28 cellular contexts compared by ENCODE assay signal in genomic region chr10:21946946-21947345, GRCh38.
"Had no signal": no experiment of that assay in that cellular context is flagged by ENCODE, and none has a peak within 500 bp of the region (broad histone marks: within the 10 kb centered on the region; RNA-seq: fewer than 3 reads in every experiment).

No MANE protein-coding gene starts in this region.

- FAIRE-seq: endometrium, endothelial cell of umbilical vein, frontal cortex had no signal

- DNase-seq: colonic mucosa; cortex of kidney; dermis blood vessel endothelial cell; dorsolateral prefrontal cortex; effector CD4-positive, alpha-beta T cell; effector CD8-positive, alpha-beta T cell; effector memory CD4-positive, alpha-beta T cell; effector memory CD8-positive, alpha-beta T cell; endodermal cell; erythroblast; esophagus squamous epithelium; foreskin fibroblast; foreskin keratinocyte; foreskin melanocyte; gastrocnemius medialis; glutamatergic neuron; head of caudate nucleus; heart left ventricle; heart right ventricle had no signal

- H3K4me1 ChIP-seq: colonic mucosa, foreskin keratinocyte had no signal

- H3K4me3 ChIP-seq: colonic mucosa, coronary artery, dorsolateral prefrontal cortex, esophagus muscularis mucosa, esophagus squamous epithelium, gastrocnemius medialis, gastroesophageal sphincter, heart left ventricle, heart right ventricle, hepatocyte had no signal

- H2AFZ ChIP-seq: hepatocyte had no signal

- H3K4me2 ChIP-seq: hepatocyte had no signal

- ATAC-seq: effector memory CD8-positive, alpha-beta T cell; esophagus mucosa; foreskin keratinocyte; gastrocnemius medialis; gastroesophageal sphincter; heart left ventricle; heart right ventricle had no signal

- H3K36me3 ChIP-seq: colonic mucosa, esophagus muscularis mucosa, esophagus squamous epithelium, gastrocnemius medialis, gastroesophageal sphincter, heart left ventricle, heart right ventricle had no signal

- H3K9me3 ChIP-seq: colonic mucosa, esophagus muscularis mucosa, esophagus squamous epithelium, gastrocnemius medialis, gastroesophageal sphincter, heart left ventricle, heart right ventricle had no signal

- H3K27me3 ChIP-seq: colonic mucosa, dorsolateral prefrontal cortex, esophagus muscularis mucosa, esophagus squamous epithelium, foreskin keratinocyte, gastrocnemius medialis, gastroesophageal sphincter, heart left ventricle, heart right ventricle, hepatocyte had no signal

- H3K27ac ChIP-seq: colonic mucosa, coronary artery, dorsolateral prefrontal cortex, epithelial cell of prostate, esophagus muscularis mucosa, esophagus squamous epithelium, foreskin keratinocyte, gastrocnemius medialis, gastroesophageal sphincter, heart left ventricle, heart right ventricle, hepatocyte had no signal
